Comparison of ENCODE assay signal across 7 cellular contexts in genomic region chr17:77441950-77442349, GRCh38.
A peak's percentile ranks its signal among the peaks of the same experiment; 100 is the strongest.
DNase-seq lines count a peak whose midpoint lies in the region; ATAC-seq and TF ChIP-seq lines count a peak whose summit lies in the region.
"Not testable (repeated sequence)": the region's sequence is repeated elsewhere in the genome, so short reads cannot be mapped to it uniquely, and the experiment has no call there.

No MANE protein-coding gene starts in this region.

- not testable (repeated sequence) for H3K4me3 Mint-ChIP-seq in nephron
- peak overlapping the region; percentile 59 for H3K4me3 Mint-ChIP-seq in stimulated activated effector memory CD8-positive, alpha-beta T cell treated with anti-CD3 and anti-CD28 coated beads, Interleukin-12 subunit alpha, Interleukin-12 subunit beta, amount 100 ng/mL, for 72 hours

- H3K27ac Mint-ChIP-seq in nephron = peak overlapping the region; percentile 25 to 98 (median 85)
- peak overlapping the region; percentile 95 for H3K27ac Mint-ChIP-seq in stimulated activated effector memory CD8-positive, alpha-beta T cell treated with anti-CD3 and anti-CD28 coated beads, Interleukin-12 subunit alpha, Interleukin-12 subunit beta, amount 100 ng/mL, for 72 hours

- peaks cover 31% of the 10 kb centered on the region; the same call in 1 of the 2 replicates for H3K79me2 ChIP-seq in OCI-LY7 (ENCODE audit: insufficient read depth, low read depth, low read length)

- intact Hi-C loops in OCI-LY7 (cut with micrococcal nuclease; ENCODE audit: unreplicated experiment) = loop anchor here (1.0 to 10.0 kb wide), 9 partner anchors 11 to 1903 kb away; partner anchors contain the start of genes MFSD11 and SRSF2

- peak overlapping the region; percentile 38 for H3K4me3 ChIP-seq in GM06990 (replicated peaks; ENCODE audit: low read depth, low read length)
- H3K4me3 ChIP-seq in OCI-LY7 (ENCODE audit: low read depth, low read length, poor library complexity, severe bottlenecking) = peak overlapping the region; percentile 45
- not testable (repeated sequence) for H3K4me3 ChIP-seq in gastroesophageal sphincter

- DNase-seq in GM06990 (ENCODE audit: extremely low read depth, insufficient read length); OCI-LY7 (ENCODE audit: low spot score); stimulated activated effector memory CD8-positive, alpha-beta T cell treated with anti-CD3 and anti-CD28 coated beads, Interleukin-12 subunit alpha, Interleukin-12 subunit beta, amount 100 ng/mL, for 72 hours (ENCODE audit: low spot score in 2 of 2): not testable (repeated sequence)
- DNase-seq in activated CD4-positive, alpha-beta T cell treated with anti-CD3 and anti-CD28 coated beads, Interleukin-2, amount 50 U/mL, for 4 hours = peak; percentile 46 to 56
- peak; percentile 70 for DNase-seq in activated naive CD4-positive, alpha-beta T cell treated with anti-CD3 and anti-CD28 coated beads, Interleukin-2, amount 50 U/mL, for 16 hours

- peaks cover 91% of the 10 kb centered on the region for H3K4me1 Mint-ChIP-seq in nephron
- H3K4me1 Mint-ChIP-seq in stimulated activated effector memory CD8-positive, alpha-beta T cell treated with anti-CD3 and anti-CD28 coated beads, Interleukin-12 subunit alpha, Interleukin-12 subunit beta, amount 100 ng/mL, for 72 hours = peaks cover 98% of the 10 kb centered on the region

- CTCF ChIA-PET in OCI-LY7 (lab: Charles Lee; ENCODE audit: unreplicated experiment) = interaction anchor here (0.5 to 1.8 kb wide), 4 partner anchors 13 to 346 kb away, joined by 4 to 15 read pairs (median 6); no protein-coding TSS in a partner anchor

- H3K27ac ChIP-seq in OCI-LY7 (ENCODE audit: low read depth, low read length, poor library complexity, severe bottlenecking) (peak overlapping the region; percentile 95), gastroesophageal sphincter (peak overlapping the region in 3 of 4 donors; percentile 6 to 91 (median 65))

- not testable (repeated sequence) for H2AFZ ChIP-seq in OCI-LY7 (ENCODE audit: low read length)

- BruUV-seq in OCI-LY7 (replicated peaks; lab: Mats Ljungman, UMichigan) = TSS peak; percentile 98

- not testable (repeated sequence) for H4K20me1 ChIP-seq in OCI-LY7 (ENCODE audit: insufficient read depth, low read length)

- H3K27me3 Mint-ChIP-seq in nephron (ENCODE audit: low read depth) = not testable (repeated sequence)

- POLR2A ChIA-PET in OCI-LY7 (lab: Charles Lee) = interaction anchor here (0.7 to 5.6 kb wide), 13 partner anchors 10 to 112 kb away, joined by 3 to 99 read pairs (median 13); no protein-coding TSS in a partner anchor

- H3K27me3 ChIP-seq in GM06990 (replicated peaks; ENCODE audit: control insufficient read depth, insufficient read depth, low read length); gastroesophageal sphincter: not testable (repeated sequence)

- ATAC-seq in gastroesophageal sphincter = not testable (repeated sequence)
- ATAC-seq in stimulated activated effector memory CD8-positive, alpha-beta T cell treated with anti-CD3 and anti-CD28 coated beads, Interleukin-12 subunit alpha, Interleukin-12 subunit beta, amount 100 ng/mL, for 72 hours = peak; percentile 45

- not testable (repeated sequence) for TF ChIP-seq EP300 in gastroesophageal sphincter (IDR thresholded peaks at IDR 0.05)

- not testable (repeated sequence) for TF ChIP-seq POLR2A in gastroesophageal sphincter (IDR thresholded peaks at IDR 0.05)

- H3K36me3 ChIP-seq in GM06990 (ENCODE audit: control insufficient read depth, insufficient read depth, low read length); OCI-LY7 (ENCODE audit: insufficient read depth, low read length); gastroesophageal sphincter: not testable (repeated sequence)

- not testable (repeated sequence) for H3K9me3 ChIP-seq in OCI-LY7 (ENCODE audit: low read length); gastroesophageal sphincter

- WGBS in gastroesophageal sphincter (ENCODE audit: low coverage in 1 of 2), 2 donors = 80 to 92% methylated on average over 4 of the region's 10 CpGs

- not testable (repeated sequence) for H3K36me3 Mint-ChIP-seq in nephron (ENCODE audit: low read depth)
- peaks cover 64% of the 10 kb centered on the region for H3K36me3 Mint-ChIP-seq in stimulated activated effector memory CD8-positive, alpha-beta T cell treated with anti-CD3 and anti-CD28 coated beads, Interleukin-12 subunit alpha, Interleukin-12 subunit beta, amount 100 ng/mL, for 72 hours

- not testable (repeated sequence) for TF ChIP-seq CTCF in GM06990 (IDR thresholded peaks at IDR 0.05; ENCODE audit: insufficient read depth, low read length, poor library complexity, severe bottlenecking); OCI-LY7 (conservative IDR thresholded peaks at IDR 0.05; ENCODE audit: low read length); gastroesophageal sphincter (IDR thresholded peaks at IDR 0.05); nephron (IDR thresholded peaks at IDR 0.05; ENCODE audit: unreplicated experiment in 3 of 3)

- H3K9me2 ChIP-seq in OCI-LY7 (ENCODE audit: insufficient read depth, low read length) = not testable (repeated sequence)

- peak overlapping the region; percentile 80 for H3K4me2 ChIP-seq in OCI-LY7 (ENCODE audit: low read length)

- not testable (repeated sequence) for H3K9me3 Mint-ChIP-seq in nephron; stimulated activated effector memory CD8-positive, alpha-beta T cell treated with anti-CD3 and anti-CD28 coated beads, Interleukin-12 subunit alpha, Interleukin-12 subunit beta, amount 100 ng/mL, for 72 hours

- peaks cover 97% of the 10 kb centered on the region for H3K4me1 ChIP-seq in OCI-LY7 (ENCODE audit: insufficient read depth, low read length, poor library complexity, severe bottlenecking)
- H3K4me1 ChIP-seq in gastroesophageal sphincter = peaks cover 4 to 100% (median 72%) of the 10 kb centered on the region in 3 donors
